Comparison of ENCODE assay signal across 10 cellular contexts in genomic region chr6:143400258-143401059, GRCh38. TPM values are rescaled to one million over a fixed set of nuclear protein-coding genes. Genes with fewer than 3 reads are reported as not detected.
DNase-seq lines count a peak whose midpoint lies in the region; ATAC-seq and TF ChIP-seq lines count a peak whose summit lies in the region.
"Had no signal": no experiment of that assay in that cellular context is flagged by ENCODE, and none has a peak within 500 bp of the region (broad histone marks: within the 10 kb centered on the region; RNA-seq: fewer than 3 reads in every experiment).

No MANE protein-coding gene starts in this region.

- peak; percentile 46 to 72 for DNase-seq in AML-193 (lab: John Stamatoyannopoulos, UW)
- DNase-seq in OCI-LY7 (ENCODE audit: low spot score) = peak; percentile 3
- peak in 1 of 3 donors; percentile 39 for DNase-seq in right cardiac atrium
- no peak for DNase-seq in substantia nigra (lab: John Stamatoyannopoulos, UW)
- no peak for DNase-seq in T1000 (lab: John Stamatoyannopoulos, UW)

- H4K20me1 ChIP-seq in OCI-LY7 (ENCODE audit: insufficient read depth, low read length) = no peaks in the 10 kb centered on the region

- H3K4me2 ChIP-seq in OCI-LY7 (ENCODE audit: low read length) = peak overlapping the region; percentile 15; the same call in 1 of the 2 replicates
- H3K4me2 ChIP-seq: KMS-11 had no signal

- POLR2A ChIA-PET in OCI-LY7 (lab: Charles Lee) = interaction anchor here (0.7 to 1.1 kb wide), 3 partner anchors 16 to 853 kb away, joined by 3 read pairs; no protein-coding TSS in a partner anchor

- H3K4me3 ChIP-seq in OCI-LY7 (ENCODE audit: low read depth, low read length, poor library complexity, severe bottlenecking) (no peak overlapping the region), right cardiac atrium (ENCODE audit: low read length) (no peak overlapping the region)
- H3K4me3 ChIP-seq: tibial nerve had no signal

- no peaks in the 10 kb centered on the region for H3K9me2 ChIP-seq in OCI-LY7 (ENCODE audit: insufficient read depth, low read length)

- CTCF ChIA-PET in OCI-LY7 (lab: Charles Lee; ENCODE audit: unreplicated experiment) = no interaction called here

- H3K4me1 ChIP-seq in OCI-LY7 (ENCODE audit: insufficient read depth, low read length, poor library complexity, severe bottlenecking) (peaks cover 8% of the 10 kb centered on the region), right cardiac atrium (ENCODE audit: control insufficient read depth, insufficient read depth, low read length) (peaks cover 2% of the 10 kb centered on the region)

- no peaks in the 10 kb centered on the region for H3K27me3 ChIP-seq in right cardiac atrium (ENCODE audit: control insufficient read depth, insufficient read depth)
- H3K27me3 ChIP-seq: tibial nerve had no signal

- peak overlapping the region; percentile 66; the same call in 1 of the 2 replicates for H2AFZ ChIP-seq in OCI-LY7 (ENCODE audit: low read length)

- no peaks in the 10 kb centered on the region for H3K9me3 ChIP-seq in OCI-LY7 (ENCODE audit: low read length)
- H3K9me3 ChIP-seq in right cardiac atrium (ENCODE audit: control insufficient read depth, low read length) = no peaks in the 10 kb centered on the region
- H3K9me3 ChIP-seq: tibial nerve had no signal

- TF ChIP-seq CTCF in OCI-LY7 (conservative IDR thresholded peaks at IDR 0.05; ENCODE audit: low read length) = no peak

- ATAC-seq in GM21717 (IDR thresholded peaks at IDR 0.05; ENCODE audit: unreplicated experiment) (peak; percentile 75), right cardiac atrium (peak; percentile 75), HG02970 (IDR thresholded peaks at IDR 0.05; ENCODE audit: low FRiP score, unreplicated experiment) (no peak), HG02763 (IDR thresholded peaks at IDR 0.05; ENCODE audit: unreplicated experiment) (no peak)

- no peaks in the 10 kb centered on the region for H3K36me3 ChIP-seq in OCI-LY7 (ENCODE audit: insufficient read depth, low read length)
- H3K36me3 ChIP-seq: tibial nerve had no signal

- no peak overlapping the region for H3K27ac ChIP-seq in OCI-LY7 (ENCODE audit: low read depth, low read length, poor library complexity, severe bottlenecking)
- no peak overlapping the region for H3K27ac ChIP-seq in right cardiac atrium (ENCODE audit: low read length)
- no peak overlapping the region for H3K27ac ChIP-seq in substantia nigra (ENCODE audit: low read depth, low read length, poor library complexity, severe bottlenecking)
- H3K27ac ChIP-seq: KMS-11 had no signal

- BruUV-seq in OCI-LY7 (replicated peaks; lab: Mats Ljungman, UMichigan) = no TSS peak

- no peaks in the 10 kb centered on the region for H3K79me2 ChIP-seq in OCI-LY7 (ENCODE audit: insufficient read depth, low read depth, low read length)

- intact Hi-C loops in OCI-LY7 (cut with micrococcal nuclease; ENCODE audit: unreplicated experiment) = no loop called here
- intact Hi-C loops in right cardiac atrium (cut with DNase I) = no loop called here

- 32% methylated on average over 6 of the region's 6 CpGs for WGBS in right cardiac atrium

RNA-seq across cellular contexts. Expression of gene ADAT2, which starts 50.0 kb away (rescaled TPM):
- total RNA-seq in OCI-LY7 (2014; rRNA removed; shearing (Covaris generic)) = 17.6 and 21.7 TPM in 2 replicates
- total RNA-seq in OCI-LY7 (2022) = 23.0 and 27.2 TPM in 2 replicates
- 1 to 10 TPM; 1.5 to 3.8 (median 2.1) TPM for total RNA-seq in right cardiac atrium
- 1.6 TPM for polyA plus RNA-seq in right cardiac atrium

RNA-seq across cellular contexts. Expression of gene PEX3, which starts 50.1 kb away (rescaled TPM):
- 10.9 and 14.8 TPM in 2 replicates for total RNA-seq in OCI-LY7 (2014; rRNA removed; shearing (Covaris generic))
- total RNA-seq in OCI-LY7 (2022) = 23.1 and 27.0 TPM in 2 replicates
- total RNA-seq in right cardiac atrium = 10 to 100 TPM; 17.0 to 22.0 (median 20.4) TPM
- polyA plus RNA-seq in right cardiac atrium = 11.9 TPM

Comparison
In these comparisons a context has a peak if more than half of its experiments do, and no peak if none do; other contexts are left out.
1. DNase-seq: peak in AML-193 (2 of 2) and OCI-LY7 (single experiment); none in substantia nigra (0 of 49) and T1000 (single experiment).
2. ATAC-seq: peak in GM21717 (single experiment) and right cardiac atrium (2 of 2); none in HG02970 (single experiment) and HG02763 (single experiment).